22 cellular contexts compared by ENCODE assay signal in the genomic region with DNA sequence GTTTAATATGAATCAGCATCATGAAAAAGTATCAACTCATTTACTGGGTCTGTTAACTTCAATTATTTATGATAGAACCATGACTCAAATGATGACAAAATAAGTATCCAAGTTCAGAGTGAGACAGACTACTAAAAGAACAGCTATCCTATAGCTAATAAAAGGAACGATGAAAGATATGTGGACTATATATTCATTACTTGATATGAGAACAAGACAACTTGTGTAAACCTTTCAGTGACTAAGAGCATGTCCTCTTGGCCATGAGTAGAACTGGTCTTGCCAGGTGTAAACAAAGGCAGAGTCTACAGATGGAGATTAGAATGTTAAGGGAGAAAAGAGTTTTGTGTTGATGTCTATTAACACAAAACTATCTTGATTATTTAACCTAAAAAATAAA.
"Had no signal": no experiment of that assay in that cellular context is flagged by ENCODE, and none has a peak within 500 bp of the region (broad histone marks: within the 10 kb centered on the region; RNA-seq: fewer than 3 reads in every experiment).

No MANE protein-coding gene starts in this region.

- H3K4me3 ChIP-seq: esophagus squamous epithelium, lower lobe of right lung, spleen, thoracic aorta, upper lobe of right lung had no signal

- H3K4me1 Mint-ChIP-seq: activated CD4-positive, alpha-beta T cell treated with anti-CD3 and anti-CD28 coated beads, Interleukin-2, amount 10 ng/mL, durations not matched to agents 24 days and 14 days; stimulated activated naive B cell treated with anti-CD40 and anti-IgM and Interleukin-4, amounts not matched to agents 10 μg/mL and 1 μg/mL and 100 μg/mL, for 72 hours had no signal

- H3K27me3 ChIP-seq: esophagus squamous epithelium, foreskin keratinocyte, spleen, upper lobe of right lung had no signal

- H3K27me3 Mint-ChIP-seq: activated CD4-positive, alpha-beta T cell treated with anti-CD3 and anti-CD28 coated beads, Interleukin-2, amount 10 ng/mL, durations not matched to agents 24 days and 14 days; activated CD8-positive, alpha-beta T cell treated with anti-CD3 and anti-CD28 coated beads for 36 hours; activated T-cell treated with anti-CD3 and anti-CD28 coated beads, Interleukin-2, amount 50 U/mL, for 24 hours; natural killer cell treated with Interleukin-12 subunit alpha and Interleukin-12 subunit beta and Interleukin-15 and Interleukin-18, amount 100 ng/mL, for 72 hours; stimulated activated naive B cell treated with anti-CD40 and anti-IgM and Interleukin-4, amounts not matched to agents 10 μg/mL and 1 μg/mL and 100 μg/mL, for 72 hours had no signal

- H3K36me3 Mint-ChIP-seq: natural killer cell treated with Interleukin-12 subunit alpha and Interleukin-12 subunit beta and Interleukin-15 and Interleukin-18, amount 100 ng/mL, for 72 hours; stimulated activated naive B cell treated with anti-CD40 and anti-IgM and Interleukin-4, amounts not matched to agents 10 μg/mL and 1 μg/mL and 100 μg/mL, for 72 hours had no signal

- H3K36me3 ChIP-seq: esophagus squamous epithelium, lower lobe of right lung, spleen, thoracic aorta, upper lobe of right lung had no signal

- H3K4me3 Mint-ChIP-seq: activated CD4-positive, alpha-beta T cell treated with anti-CD3 and anti-CD28 coated beads, Interleukin-2, amount 10 ng/mL, durations not matched to agents 24 days and 14 days; activated CD8-positive, alpha-beta T cell treated with anti-CD3 and anti-CD28 coated beads for 36 hours; activated naive CD4-positive, alpha-beta T cell treated with anti-CD3 and anti-CD28 coated beads for 36 hours; activated T-cell treated with anti-CD3 and anti-CD28 coated beads, Interleukin-2, amount 50 U/mL, for 24 hours; natural killer cell treated with Interleukin-12 subunit alpha and Interleukin-12 subunit beta and Interleukin-15 and Interleukin-18, amount 100 ng/mL, for 72 hours; stimulated activated naive B cell treated with anti-CD40 and anti-IgM and Interleukin-4, amounts not matched to agents 10 μg/mL and 1 μg/mL and 100 μg/mL, for 72 hours had no signal

- H3K9me3 ChIP-seq: esophagus squamous epithelium, lower lobe of right lung, thoracic aorta, upper lobe of right lung had no signal

- H3K27ac ChIP-seq: esophagus squamous epithelium, foreskin keratinocyte, lower lobe of right lung, spleen, thoracic aorta, upper lobe of right lung had no signal

- DNase-seq: activated CD4-positive, alpha-beta T cell treated with anti-CD3 and anti-CD28 coated beads, Interleukin-2, amount 10 ng/mL, durations not matched to agents 24 days and 14 days; activated CD8-positive, alpha-beta T cell treated with anti-CD3 and anti-CD28 coated beads for 36 hours; activated naive CD4-positive, alpha-beta T cell treated with anti-CD3 and anti-CD28 coated beads for 36 hours; activated T-cell treated with anti-CD3 and anti-CD28 coated beads, Interleukin-2, amount 50 U/mL, for 24 hours; anterior cingulate cortex; cortex of kidney; effector CD4-positive, alpha-beta T cell; esophagus squamous epithelium; foreskin keratinocyte; glutamatergic neuron; hippocampal formation; lower lobe of right lung; nucleus accumbens; retina; spleen; stimulated activated CD4-positive, alpha-beta T cell treated with anti-CD3 and anti-CD28 coated beads, Interleukin-4, amount 100 ng/mL, for 4 hours; stimulated activated naive B cell treated with anti-CD40 and anti-IgM and Interleukin-4, amounts not matched to agents 10 μg/mL and 1 μg/mL and 100 μg/mL, for 72 hours; T-helper 1 cell; T-helper 9 cell; upper lobe of right lung had no signal

- H3K9me3 Mint-ChIP-seq: activated CD4-positive, alpha-beta T cell treated with anti-CD3 and anti-CD28 coated beads, Interleukin-2, amount 10 ng/mL, durations not matched to agents 24 days and 14 days; activated T-cell treated with anti-CD3 and anti-CD28 coated beads, Interleukin-2, amount 50 U/mL, for 24 hours; stimulated activated naive B cell treated with anti-CD40 and anti-IgM and Interleukin-4, amounts not matched to agents 10 μg/mL and 1 μg/mL and 100 μg/mL, for 72 hours had no signal

- H3K4me1 ChIP-seq: foreskin keratinocyte, lower lobe of right lung had no signal

- ATAC-seq: activated CD8-positive, alpha-beta T cell treated with anti-CD3 and anti-CD28 coated beads for 36 hours; foreskin keratinocyte; lower lobe of right lung; natural killer cell treated with Interleukin-12 subunit alpha and Interleukin-12 subunit beta and Interleukin-15 and Interleukin-18, amount 100 ng/mL, for 72 hours; stimulated activated naive B cell treated with anti-CD40 and anti-IgM and Interleukin-4, amounts not matched to agents 10 μg/mL and 1 μg/mL and 100 μg/mL, for 72 hours; upper lobe of right lung had no signal

- H3K27ac Mint-ChIP-seq: activated CD4-positive, alpha-beta T cell treated with anti-CD3 and anti-CD28 coated beads, Interleukin-2, amount 10 ng/mL, durations not matched to agents 24 days and 14 days; activated CD8-positive, alpha-beta T cell treated with anti-CD3 and anti-CD28 coated beads for 36 hours; activated naive CD4-positive, alpha-beta T cell treated with anti-CD3 and anti-CD28 coated beads for 36 hours; activated T-cell treated with anti-CD3 and anti-CD28 coated beads, Interleukin-2, amount 50 U/mL, for 24 hours; natural killer cell treated with Interleukin-12 subunit alpha and Interleukin-12 subunit beta and Interleukin-15 and Interleukin-18, amount 100 ng/mL, for 72 hours; stimulated activated naive B cell treated with anti-CD40 and anti-IgM and Interleukin-4, amounts not matched to agents 10 μg/mL and 1 μg/mL and 100 μg/mL, for 72 hours had no signal
